17 cellular contexts compared by ENCODE assay signal in the genomic region with DNA sequence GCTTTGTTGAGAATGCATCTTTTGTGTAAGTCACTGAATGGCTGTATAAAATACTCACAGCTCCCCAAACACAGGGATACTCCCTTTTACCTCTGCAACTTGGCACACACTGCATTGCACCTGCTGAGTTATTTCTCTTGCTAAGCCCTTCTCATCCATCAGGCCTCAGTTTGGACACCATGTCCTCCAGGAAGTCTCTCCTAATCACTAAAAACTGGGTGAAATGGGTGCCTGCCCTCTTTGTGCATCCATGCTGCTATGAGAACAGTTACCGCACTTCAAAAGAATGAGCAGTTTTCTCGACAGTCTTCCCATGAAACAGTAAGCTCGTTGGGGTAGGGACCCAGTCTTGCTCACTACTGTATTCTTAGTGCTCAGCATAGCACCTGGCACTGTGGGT.
"Had no signal": no experiment of that assay in that cellular context is flagged by ENCODE, and none has a peak within 500 bp of the region (broad histone marks: within the 10 kb centered on the region; RNA-seq: fewer than 3 reads in every experiment).

No MANE protein-coding gene starts in this region.

- H3K9me3 Mint-ChIP-seq: activated T-helper 2 cell treated with anti-CD3 and anti-CD28 coated beads, Interferon-gamma antibody, Interleukin-2, Interleukin-4, amounts not matched to agents 10 μg/mL and 5 μg/mL and 100 μg/mL, durations not matched to agents 14 hours and 24 hours and 36 hours; endodermal cell; nephron; stimulated activated naive CD8-positive, alpha-beta T cell treated with anti-CD3 and anti-CD28 coated beads, Interleukin-15, amount 100 ng/mL, for 72 hours had no signal

- H3K27ac Mint-ChIP-seq: activated T-helper 2 cell treated with anti-CD3 and anti-CD28 coated beads, Interferon-gamma antibody, Interleukin-2, Interleukin-4, amounts not matched to agents 10 μg/mL and 5 μg/mL and 100 μg/mL, durations not matched to agents 14 hours and 24 hours and 36 hours; endodermal cell; nephron; stimulated activated naive CD8-positive, alpha-beta T cell treated with anti-CD3 and anti-CD28 coated beads, Interleukin-15, amount 100 ng/mL, for 72 hours had no signal

- H3K4me3 Mint-ChIP-seq: endodermal cell; nephron; stimulated activated naive CD8-positive, alpha-beta T cell treated with anti-CD3 and anti-CD28 coated beads, Interleukin-15, amount 100 ng/mL, for 72 hours had no signal

- H3K27me3 Mint-ChIP-seq: stimulated activated naive CD8-positive, alpha-beta T cell treated with anti-CD3 and anti-CD28 coated beads, Interleukin-15, amount 100 ng/mL, for 72 hours had no signal

- DNase-seq: activated CD4-positive, alpha-beta T cell treated with anti-CD3 and anti-CD28 coated beads for 4 hours; activated naive CD4-positive, alpha-beta T cell treated with anti-CD3 and anti-CD28 coated beads, Interleukin-2, amount 50 U/mL, for 16 hours; activated T-cell treated with anti-CD3 and anti-CD28 coated beads for 4 hours; amniotic stem cell; body of pancreas; cerebellar nuclear complex; dermis blood vessel endothelial cell; endodermal cell; hypothalamus; pancreas; stimulated activated CD4-positive, alpha-beta T cell treated with anti-CD3 and anti-CD28 coated beads, Interleukin-4, amount 100 ng/mL, for 4 hours; stimulated activated naive CD8-positive, alpha-beta T cell treated with anti-CD3 and anti-CD28 coated beads, Interleukin-15, amount 100 ng/mL, for 72 hours; T-helper 1 cell; testis; WERI-Rb-1 had no signal

- H3K27ac ChIP-seq: body of pancreas, pancreas, testis, WERI-Rb-1 had no signal
